In the genomic region with DNA sequence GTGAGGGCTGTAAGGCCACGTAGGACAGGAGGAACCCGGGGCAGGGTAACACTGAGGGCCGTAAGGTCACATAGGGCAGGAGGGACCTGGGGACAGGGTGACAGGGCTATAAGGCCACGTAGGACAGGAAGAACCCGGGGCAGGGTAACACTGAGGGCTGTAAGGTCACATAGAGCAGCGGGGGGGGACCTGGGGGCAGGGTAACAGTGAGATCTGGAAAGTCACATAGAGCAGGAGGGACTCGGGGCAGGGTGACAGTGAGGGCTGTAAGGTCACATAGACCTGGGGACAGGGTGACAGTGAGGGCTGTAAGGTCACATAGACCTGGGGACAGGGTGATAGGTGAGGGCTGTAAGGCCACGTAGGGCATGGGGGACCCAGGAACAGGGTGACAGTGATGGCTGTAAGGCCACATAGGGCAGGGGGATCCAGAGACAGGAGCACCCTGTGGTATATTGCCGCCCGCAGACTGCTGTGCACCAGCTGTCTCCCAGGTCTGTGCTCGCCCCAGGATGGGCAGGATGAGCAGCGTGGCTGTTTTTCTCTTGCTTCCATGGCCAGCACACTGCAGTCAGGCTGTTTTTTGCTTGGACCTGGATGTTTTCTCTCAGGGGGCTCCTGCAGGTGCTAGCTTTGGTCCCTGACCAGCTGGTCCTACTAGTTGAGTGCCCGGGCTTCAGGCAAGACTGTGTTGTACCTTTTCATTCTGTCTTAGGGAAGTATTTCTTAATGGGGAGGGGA, we compare ENCODE assay signal across 12 cellular contexts. TPM values are rescaled to one million over a fixed set of nuclear protein-coding genes. Genes with fewer than 3 reads are reported as not detected.
DNase-seq lines count a peak whose midpoint lies in the region; ATAC-seq and TF ChIP-seq lines count a peak whose summit lies in the region.
"Had no signal": no experiment of that assay in that cellular context is flagged by ENCODE, and none has a peak within 500 bp of the region (broad histone marks: within the 10 kb centered on the region; RNA-seq: fewer than 3 reads in every experiment).

No MANE protein-coding gene starts in this region.

- H3K4me2 ChIP-seq in neuronal stem cell (ENCODE audit: insufficient read depth, low read length, poor library complexity, severe bottlenecking) = no peak overlapping the region

- H3K27me3 ChIP-seq in heart right ventricle = no peaks in the 10 kb centered on the region
- H3K27me3 ChIP-seq in dorsolateral prefrontal cortex = no peaks in the 10 kb centered on the region
- H3K27me3 ChIP-seq in neuronal stem cell (ENCODE audit: control insufficient read depth in 3 of 3, insufficient read depth in 3 of 3, low read depth in 1 of 3, low read length in 3 of 3) = peaks cover 0 to 5% (median 0%) of the 10 kb centered on the region in 3 experiments
- no peaks in the 10 kb centered on the region for H3K27me3 ChIP-seq in uterus

- H3K79me1 ChIP-seq in neuronal stem cell (ENCODE audit: low read depth, low read length) = no peaks in the 10 kb centered on the region

- intact Hi-C loops in heart right ventricle (cut with DNase I) (loop anchor here in 7 of 10 donors (1.0 to 10.0 kb wide), 10 partner anchors 67 to 429 kb away; partner anchors contain the start of gene EZR (in 5 of the 7)), Right ventricle myocardium superior (cut with DNase I) (loop anchor here (5.0 to 10.0 kb wide), 3 partner anchors 69 to 267 kb away; partner anchors contain the start of gene EZR), dorsolateral prefrontal cortex (cut with DNase I) (loop anchor here (2.0 to 10.0 kb wide), 3 partner anchors 265 to 429 kb away; no protein-coding TSS in a partner anchor), uterus (cut with DNase I; ENCODE audit: low total_unique reads) (no loop called here)

- H3K4me1 ChIP-seq in heart right ventricle = peaks cover 17 to 53% (median 38%) of the 10 kb centered on the region in 9 donors
- peaks cover 0 to 9% of the 10 kb centered on the region in 2 donors for H3K4me1 ChIP-seq in neuronal stem cell (ENCODE audit: control insufficient read depth in 2 of 2, insufficient read depth in 1 of 2, low read depth in 1 of 2, low read length in 2 of 2)
- H3K4me1 ChIP-seq in uterus = peaks cover 4 to 9% of the 10 kb centered on the region in 2 donors

- H3K4me3 ChIP-seq in heart right ventricle (no peak overlapping the region), dorsolateral prefrontal cortex (no peak overlapping the region), neuronal stem cell (ENCODE audit: low read length in 2 of 2) (no peak overlapping the region), uterus (no peak overlapping the region)
- H3K4me3 ChIP-seq: smooth muscle cell had no signal

- peak overlapping the region; percentile 32 to 87 (median 82) for H3K27ac ChIP-seq in heart right ventricle
- peak overlapping the region in 39 of 59 donors; percentile 1 to 86 (median 51) for H3K27ac ChIP-seq in dorsolateral prefrontal cortex
- no peak overlapping the region for H3K27ac ChIP-seq in neuronal stem cell (replicated peaks; ENCODE audit: low read length)
- H3K27ac ChIP-seq in uterus = peak overlapping the region; percentile 63 to 75

- H3K9me3 ChIP-seq in heart right ventricle (no peaks in the 10 kb centered on the region), neuronal stem cell (replicated peaks in 1 of 2; ENCODE audit: control insufficient read depth in 2 of 2, insufficient read depth in 1 of 2, low read depth in 1 of 2, low read length in 2 of 2) (no peaks in the 10 kb centered on the region), uterus (no peaks in the 10 kb centered on the region)

- no peak overlapping the region for H2BK12ac ChIP-seq in neuronal stem cell (ENCODE audit: low read length)

- peak overlapping the region; percentile 27 for H3K18ac ChIP-seq in neuronal stem cell (ENCODE audit: low read length)

- TF ChIP-seq CTCF in heart right ventricle (IDR thresholded peaks at IDR 0.05) = no peak
- no peak for TF ChIP-seq CTCF in dorsolateral prefrontal cortex (IDR thresholded peaks at IDR 0.05 in 54 of 56, conservative IDR thresholded peaks at IDR 0.05 in 2 of 56; ENCODE audit: low read depth in 1 of 56, partially characterized antibody in 56 of 56)
- TF ChIP-seq CTCF in uterus (IDR thresholded peaks at IDR 0.05) = no peak

- DNase-seq in heart right ventricle = no peak
- no peak for DNase-seq in Right ventricle myocardium superior
- peak in 1 of 10 donors; percentile 23 for DNase-seq in dorsolateral prefrontal cortex
- no peak for DNase-seq in neuronal stem cell (ENCODE audit: low spot score)
- no peak for DNase-seq in uterus
- no peak for DNase-seq in medulla oblongata (ENCODE audit: extremely low spot score)
- no peak for DNase-seq in KG1 (lab: John Stamatoyannopoulos, UW)
- no peak for DNase-seq in NK-92 treated with Interleukin-12 subunit alpha and Interleukin-12 subunit beta, amount 100 ng/mL, for 24 hours (lab: John Stamatoyannopoulos, UW)
- DNase-seq: activated T-cell treated with anti-CD3 and anti-CD28 coated beads for 4 hours; effector CD4-positive, alpha-beta T cell; kidney had no signal

- H3K14ac ChIP-seq in neuronal stem cell (ENCODE audit: low read length) = no peak overlapping the region

- no peak overlapping the region for H4K8ac ChIP-seq in neuronal stem cell (ENCODE audit: low read depth, low read length)

- H2BK5ac ChIP-seq in neuronal stem cell (ENCODE audit: low read length) = no peak overlapping the region

- no peak overlapping the region for H2AFZ ChIP-seq in neuronal stem cell (ENCODE audit: low read length)

- peak overlapping the region; percentile 89 for H2AK5ac ChIP-seq in neuronal stem cell (ENCODE audit: low read depth, low read length)

- H2BK120ac ChIP-seq in neuronal stem cell (ENCODE audit: low read depth, low read length) = no peak overlapping the region

- no peak overlapping the region for H4K91ac ChIP-seq in neuronal stem cell (ENCODE audit: low read depth, low read length, poor library complexity)

- H3K36me3 ChIP-seq in heart right ventricle (no peaks in the 10 kb centered on the region), neuronal stem cell (replicated peaks in 1 of 2; ENCODE audit: control insufficient read depth in 2 of 2, insufficient read depth in 2 of 2, low read length in 2 of 2) (no peaks in the 10 kb centered on the region), uterus (no peaks in the 10 kb centered on the region)

- no peak overlapping the region for H3K23ac ChIP-seq in neuronal stem cell (ENCODE audit: low read depth, low read length, poor library complexity)

- 79 to 90% methylated on average over 13 of the region's 13 CpGs for WGBS in heart right ventricle, 2 donors
- WGBS in neuronal stem cell (ENCODE audit: extremely low coverage in 2 of 2, insufficient read length in 2 of 2, insufficient replicate concordance in 1 of 2), 2 donors = no CpG with 5 or more reads among the region's 13 CpGs

- TF ChIP-seq POLR2A in uterus (IDR thresholded peaks at IDR 0.05) = no peak

- no peak overlapping the region for H3K9ac ChIP-seq in neuronal stem cell (ENCODE audit: low read depth, low read length, poor library complexity)

- ATAC-seq in heart right ventricle = peak in 1 of 8 donors; percentile 49
- no peak for ATAC-seq in Right ventricle myocardium superior (ENCODE audit: poor library complexity)

- H2BK15ac ChIP-seq in neuronal stem cell (ENCODE audit: low read length) = no peak overlapping the region

- H3K4ac ChIP-seq in neuronal stem cell (ENCODE audit: low read length) = peak overlapping the region; percentile 61

RNA-seq across cellular contexts. Expression of gene SYTL3, which starts 55.7 kb away (rescaled TPM):
- total RNA-seq in heart right ventricle (10 to 100 TPM in 3 of 10 donors, 1 to 10 TPM in 7; 3.6 to 11.9 (median 8.0) TPM), Right ventricle myocardium superior (11.7 TPM), dorsolateral prefrontal cortex (1 to 10 TPM in 110 of 120 experiments, under 1 TPM in 10; 0.46 to 8.3 (median 1.9) TPM), uterus (10 to 100 TPM in 1 of 4 donors, 1 to 10 TPM in 2, under 1 TPM in 1; 0.51 to 12.4 (median 3.3) TPM)
- polyA plus RNA-seq in heart right ventricle = 1 to 10 TPM; 8.0 to 8.4 TPM
- polyA plus RNA-seq in neuronal stem cell (2013, experiment 1 of 2) = 0.50 TPM
- polyA plus RNA-seq in neuronal stem cell (2013, experiment 2 of 2) = 0.43 TPM
